ENCODE assay signal across 29 cellular contexts in the genomic region with DNA sequence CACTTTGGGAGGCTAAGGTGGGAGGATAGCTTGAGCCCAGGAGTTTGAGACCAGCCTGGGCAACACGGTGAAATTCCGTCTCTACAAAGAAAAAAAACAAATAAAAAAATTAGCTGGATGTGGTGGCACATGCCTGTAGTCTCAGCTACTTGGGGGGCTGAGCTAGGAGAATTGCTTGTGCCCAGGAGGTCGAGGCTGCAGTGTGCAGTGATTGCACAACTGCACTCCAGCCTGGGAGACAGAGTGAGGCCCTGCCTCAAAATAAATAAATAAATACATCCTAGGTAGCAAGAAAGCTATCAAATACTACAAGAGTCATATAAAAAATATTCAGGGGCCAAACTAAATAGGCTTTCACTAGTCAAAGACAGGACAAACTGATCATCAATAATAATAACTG.
"Had no signal": no experiment of that assay in that cellular context is flagged by ENCODE, and none has a peak within 500 bp of the region (broad histone marks: within the 10 kb centered on the region; RNA-seq: fewer than 3 reads in every experiment).

No MANE protein-coding gene starts in this region.

- H3K4me3 Mint-ChIP-seq: naive B cell; natural killer cell treated with Interleukin-12 subunit alpha and Interleukin-12 subunit beta and Interleukin-15 and Interleukin-18, amount 100 ng/mL, for 72 hours; nephron progenitor cell; neural crest cell; stimulated activated memory B cell treated with anti-CD40 and anti-IgM and Interleukin-4, amounts not matched to agents 10 μg/mL and 1 μg/mL and 100 μg/mL, for 72 hours; stimulated activated naive CD8-positive, alpha-beta T cell treated with anti-CD3 and anti-CD28 coated beads, Interleukin-15, amount 100 ng/mL, for 72 hours; type B pancreatic cell had no signal

- H3K27ac ChIP-seq: neutrophil, pancreas, prostate gland, right atrium auricular region, sigmoid colon, suprapubic skin, testis, tibial artery, transverse colon, upper lobe of right lung, uterus had no signal

- DNase-seq: naive B cell; naive thymus-derived CD8-positive, alpha-beta T cell; nephron progenitor cell; nucleus accumbens; pancreas; retina; sigmoid colon; small intestine; stimulated activated CD4-positive, alpha-beta T cell treated with anti-CD3 and anti-CD28 coated beads, Interleukin-15, amount 100 ng/mL, for 24 hours; stimulated activated CD4-positive, alpha-beta T cell treated with anti-CD3 and anti-CD28 coated beads, Interleukin-2, amount 100 ng/mL, for 24 hours; stimulated activated CD4-positive, alpha-beta T cell treated with anti-CD3 and anti-CD28 coated beads, Interleukin-2, amount 100 ng/mL, for 48 hours; stimulated activated CD4-positive, alpha-beta T cell treated with anti-CD3 and anti-CD28 coated beads, Interleukin-4, amount 100 ng/mL, for 24 hours; stimulated activated naive CD4-positive, alpha-beta T cell; stimulated activated naive CD8-positive, alpha-beta T cell treated with anti-CD3 and anti-CD28 coated beads, Interleukin-15, amount 100 ng/mL, for 72 hours; stimulated activated naive CD8-positive, alpha-beta T cell treated with anti-CD3 and anti-CD28 coated beads, Interleukin-15, Interleukin-2, amounts not matched to agents 100 U/mL and 50 U/mL, for 24 hours; substantia nigra; testis; tibial artery; transverse colon; upper lobe of right lung; uterus had no signal

- H3K27me3 Mint-ChIP-seq: naive B cell; naive thymus-derived CD8-positive, alpha-beta T cell; natural killer cell treated with Interleukin-12 subunit alpha and Interleukin-12 subunit beta and Interleukin-15 and Interleukin-18, amount 100 ng/mL, for 72 hours; stimulated activated memory B cell treated with anti-CD40 and anti-IgM and Interleukin-4, amounts not matched to agents 10 μg/mL and 1 μg/mL and 100 μg/mL, for 72 hours; stimulated activated naive CD8-positive, alpha-beta T cell treated with anti-CD3 and anti-CD28 coated beads, Interleukin-15, amount 100 ng/mL, for 72 hours; type B pancreatic cell had no signal

- H3K9me3 Mint-ChIP-seq: naive B cell; naive thymus-derived CD8-positive, alpha-beta T cell; natural killer cell treated with Interleukin-12 subunit alpha and Interleukin-12 subunit beta and Interleukin-15 and Interleukin-18, amount 100 ng/mL, for 72 hours; nephron progenitor cell; neural crest cell; stimulated activated memory B cell treated with anti-CD40 and anti-IgM and Interleukin-4, amounts not matched to agents 10 μg/mL and 1 μg/mL and 100 μg/mL, for 72 hours; stimulated activated naive CD8-positive, alpha-beta T cell treated with anti-CD3 and anti-CD28 coated beads, Interleukin-15, amount 100 ng/mL, for 72 hours; type B pancreatic cell had no signal

- H3K27me3 ChIP-seq: neutrophil, pancreas, right atrium auricular region, sigmoid colon, suprapubic skin, testis, tibial artery, transverse colon, upper lobe of right lung, uterus had no signal

- H3K36me3 Mint-ChIP-seq: natural killer cell treated with Interleukin-12 subunit alpha and Interleukin-12 subunit beta and Interleukin-15 and Interleukin-18, amount 100 ng/mL, for 72 hours had no signal

- ATAC-seq: naive thymus-derived CD8-positive, alpha-beta T cell; natural killer cell treated with Interleukin-12 subunit alpha and Interleukin-12 subunit beta and Interleukin-15 and Interleukin-18, amount 100 ng/mL, for 72 hours; pancreas; stimulated activated memory B cell treated with anti-CD40 and anti-IgM and Interleukin-4, amounts not matched to agents 10 μg/mL and 1 μg/mL and 100 μg/mL, for 72 hours; stimulated activated naive CD8-positive, alpha-beta T cell treated with anti-CD3 and anti-CD28 coated beads, Interleukin-15, amount 100 ng/mL, for 72 hours; stimulated activated naive CD8-positive, alpha-beta T cell treated with anti-CD3 and anti-CD28 coated beads, Interleukin-15, Interleukin-2, amounts not matched to agents 100 U/mL and 50 U/mL, for 24 hours; upper lobe of right lung had no signal

- H3K27ac Mint-ChIP-seq: naive B cell; naive thymus-derived CD8-positive, alpha-beta T cell; natural killer cell treated with Interleukin-12 subunit alpha and Interleukin-12 subunit beta and Interleukin-15 and Interleukin-18, amount 100 ng/mL, for 72 hours; nephron progenitor cell; stimulated activated memory B cell treated with anti-CD40 and anti-IgM and Interleukin-4, amounts not matched to agents 10 μg/mL and 1 μg/mL and 100 μg/mL, for 72 hours; stimulated activated naive CD8-positive, alpha-beta T cell treated with anti-CD3 and anti-CD28 coated beads, Interleukin-15, amount 100 ng/mL, for 72 hours; type B pancreatic cell had no signal

- H3K9me3 ChIP-seq: neutrophil, pancreas, prostate gland, right atrium auricular region, sigmoid colon, suprapubic skin, testis, tibial artery, transverse colon, upper lobe of right lung, uterus had no signal

- H3K4me3 ChIP-seq: pancreas, prostate gland, right atrium auricular region, sigmoid colon, suprapubic skin, testis, tibial artery, transverse colon, upper lobe of right lung, uterus had no signal

- H3K36me3 ChIP-seq: pancreas, prostate gland, transverse colon, uterus had no signal
